ENCODE assay signal across 21 cellular contexts in the genomic region with DNA sequence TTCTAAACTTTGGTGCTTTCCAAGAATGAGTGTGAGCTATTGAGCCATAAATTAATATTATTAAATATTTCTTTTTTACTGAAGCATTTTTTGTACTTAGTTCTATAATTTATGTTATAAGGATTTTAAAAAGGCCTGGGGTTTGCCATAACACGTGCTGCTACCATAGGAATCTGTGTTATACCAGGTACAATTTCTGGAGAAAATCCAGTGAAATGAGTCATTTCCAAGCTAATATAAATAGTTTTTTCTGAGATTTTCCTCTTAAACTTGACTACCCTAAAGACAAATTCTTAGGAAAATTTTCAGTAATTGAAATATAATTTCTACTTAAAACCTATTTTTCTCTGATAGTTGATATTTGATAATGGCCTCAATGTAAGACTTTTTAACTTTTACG.
"Had no signal": no experiment of that assay in that cellular context is flagged by ENCODE, and none has a peak within 500 bp of the region (broad histone marks: within the 10 kb centered on the region; RNA-seq: fewer than 3 reads in every experiment).

No MANE protein-coding gene starts in this region.

- ATAC-seq: activated T-cell treated with anti-CD3 and anti-CD28 coated beads, Interleukin-2, amount 50 U/mL, for 72 hours had no signal

- H3K4me3 ChIP-seq: PC-9, SJCRH30 had no signal

- H3K9me3 ChIP-seq: SJCRH30, SK-N-SH had no signal

- H3K27ac ChIP-seq: PC-9, SJCRH30, VCaP had no signal

- H3K36me3 ChIP-seq: SJCRH30 had no signal

- H3K27me3 ChIP-seq: SJCRH30 had no signal

- H3K4me1 ChIP-seq: SJCRH30 had no signal

- DNase-seq: activated CD4-positive, alpha-beta memory T cell treated with anti-CD3 and anti-CD28 coated beads, Interleukin-2, amount 10 ng/mL, durations not matched to agents 7 days and 5 days; activated CD4-positive, alpha-beta T cell treated with anti-CD3 and anti-CD28 coated beads, Interleukin-2, amount 10 ng/mL, durations not matched to agents 7 days and 5 days; activated CD4-positive, CD25-positive, alpha-beta regulatory T cell; activated gamma-delta T cell treated with Interleukin-2 at 50 U/mL for 16 hours; activated naive CD4-positive, alpha-beta T cell treated with anti-CD3 and anti-CD28 coated beads, Interleukin-2, amount 10 ng/mL, durations not matched to agents 7 days and 5 days; activated naive CD8-positive, alpha-beta T cell treated with anti-CD3 and anti-CD28 coated beads for 36 hours; activated T-cell treated with anti-CD3 and anti-CD28 coated beads, Interleukin-2, amount 50 U/mL, for 72 hours; anterior cingulate cortex; KG1; NCI-H1105 treated with DMSO at 0.1 percent for 48 hours; NCI-H1436 treated with DMSO at 0.1 percent for 48 hours; NCI-H187; NCI-H2081 treated with DMSO at 0.1 percent for 48 hours; NCI-H446; NCI-H524; PC-9; Right ventricle myocardium superior; SJCRH30; SK-N-SH; T-helper 1 cell had no signal
